8 cellular contexts compared by ENCODE assay signal in genomic region chr6:156175971-156176421, GRCh38.
DNase-seq lines count a peak whose midpoint lies in the region; ATAC-seq and TF ChIP-seq lines count a peak whose summit lies in the region.
"Had no signal": no experiment of that assay in that cellular context is flagged by ENCODE, and none has a peak within 500 bp of the region (broad histone marks: within the 10 kb centered on the region; RNA-seq: fewer than 3 reads in every experiment).

No MANE protein-coding gene starts in this region.

- H4K8ac ChIP-seq in trophoblast cell (ENCODE audit: low read depth, low read length), result no peak overlapping the region

- no peaks in the 10 kb centered on the region for H3K79me1 ChIP-seq in trophoblast cell (ENCODE audit: low read length)

- H3K18ac ChIP-seq in trophoblast cell (ENCODE audit: low read length), result no peak overlapping the region

- no peaks in the 10 kb centered on the region for H3K79me2 ChIP-seq in trophoblast cell (ENCODE audit: control insufficient read depth, insufficient read depth, low read length, poor library complexity)

- H3K14ac ChIP-seq in trophoblast cell (ENCODE audit: low read length), result no peak overlapping the region

- no peak overlapping the region for H3K23ac ChIP-seq in trophoblast cell (ENCODE audit: low read length)

- peak in 2 of 3 experiments; percentile 10 to 11 for TF ChIP-seq CTCF in testis (IDR thresholded peaks at IDR 0.05)

- no peak overlapping the region for H4K91ac ChIP-seq in trophoblast cell (ENCODE audit: low read depth, low read length)

- no peak overlapping the region for H3K27ac ChIP-seq in testis
- H3K27ac ChIP-seq in trophoblast cell (ENCODE audit: low read depth, low read length), result no peak overlapping the region
- H3K27ac ChIP-seq: neutrophil had no signal

- intact Hi-C loops in testis (cut with DNase I; ENCODE audit: low total_unique reads), result no loop called here

- ATAC-seq in HG02623 (IDR thresholded peaks at IDR 0.05; ENCODE audit: unreplicated experiment), result no peak
- ATAC-seq in HG03025 (IDR thresholded peaks at IDR 0.05; ENCODE audit: low FRiP score, unreplicated experiment), result no peak

- H3K4me3 ChIP-seq in testis (no peak overlapping the region), trophoblast cell (ENCODE audit: low read depth, low read length) (no peak overlapping the region)

- H3K4me1 ChIP-seq in testis (no peaks in the 10 kb centered on the region), trophoblast cell (ENCODE audit: control insufficient read depth in 1 of 2, insufficient read depth in 2 of 2, low read length in 2 of 2) (no peaks in the 10 kb centered on the region)

- no peak overlapping the region for H2AK5ac ChIP-seq in trophoblast cell (ENCODE audit: low read length)

- no peak overlapping the region for H2BK5ac ChIP-seq in trophoblast cell (ENCODE audit: low read depth, low read length, poor library complexity)

- TF ChIP-seq POLR2A in testis (IDR thresholded peaks at IDR 0.05), result no peak

- H3K36me3 ChIP-seq in testis (ENCODE audit: low read depth, missing control alignments) (no peaks in the 10 kb centered on the region), trophoblast cell (ENCODE audit: control insufficient read depth in 1 of 2, insufficient read depth in 2 of 2, low read length in 2 of 2) (no peaks in the 10 kb centered on the region)
- H3K36me3 ChIP-seq: neutrophil had no signal

- no peak overlapping the region for H3K4ac ChIP-seq in trophoblast cell (ENCODE audit: low read depth, low read length)

- H3K9me3 ChIP-seq in testis (no peaks in the 10 kb centered on the region), trophoblast cell (ENCODE audit: insufficient read depth, low read depth, low read length) (no peaks in the 10 kb centered on the region)
- H3K9me3 ChIP-seq: neutrophil had no signal

- 50 to 64% methylated on average over 12 of the region's 12 CpGs for WGBS in testis, 2 donors
- WGBS in trophoblast cell (ENCODE audit: extremely low coverage, insufficient coverage, insufficient read length), result no CpG with 5 or more reads among the region's 12 CpGs

- H3K4me2 ChIP-seq in trophoblast cell (ENCODE audit: low read length), result no peak overlapping the region

- peak; percentile 66 for DNase-seq in NCI-H1092 (lab: John Stamatoyannopoulos, UW)
- peak; percentile 67 for DNase-seq in SHP77 treated with DMSO at 0.1 percent for 48 hours (lab: John Stamatoyannopoulos, UW)
- DNase-seq in iPS DF 4.7 (ENCODE audit: extremely low read depth, low spot score), result peak; percentile 76
- peak; percentile 29 for DNase-seq in testis
- DNase-seq in trophoblast cell, result no peak

- no peak overlapping the region for H3K9ac ChIP-seq in trophoblast cell (ENCODE audit: low read length)

- H2AFZ ChIP-seq in trophoblast cell (ENCODE audit: insufficient read depth, low read length, poor library complexity), result no peak overlapping the region

- no peak overlapping the region for H2BK120ac ChIP-seq in trophoblast cell (ENCODE audit: insufficient read depth, low read length, poor library complexity)

- H4K12ac ChIP-seq in trophoblast cell (ENCODE audit: low read depth, low read length), result no peak overlapping the region

- no peaks in the 10 kb centered on the region for H3K27me3 ChIP-seq in testis
- no peaks in the 10 kb centered on the region for H3K27me3 ChIP-seq in trophoblast cell (ENCODE audit: insufficient read depth, low read length)
- H3K27me3 ChIP-seq: neutrophil had no signal

- H2BK12ac ChIP-seq in trophoblast cell (ENCODE audit: low read length), result no peak overlapping the region

Comparison
In these comparisons a context has a peak if more than half of its experiments do, and no peak if none do; other contexts are left out.
1. DNase-seq: peak in NCI-H1092 (single experiment), SHP77 treated with DMSO at 0.1 percent for 48 hours (single experiment), iPS DF 4.7 (single experiment) and testis (single experiment); none in trophoblast cell (0 of 2).